16 cellular contexts compared by ENCODE assay signal in the genomic region with DNA sequence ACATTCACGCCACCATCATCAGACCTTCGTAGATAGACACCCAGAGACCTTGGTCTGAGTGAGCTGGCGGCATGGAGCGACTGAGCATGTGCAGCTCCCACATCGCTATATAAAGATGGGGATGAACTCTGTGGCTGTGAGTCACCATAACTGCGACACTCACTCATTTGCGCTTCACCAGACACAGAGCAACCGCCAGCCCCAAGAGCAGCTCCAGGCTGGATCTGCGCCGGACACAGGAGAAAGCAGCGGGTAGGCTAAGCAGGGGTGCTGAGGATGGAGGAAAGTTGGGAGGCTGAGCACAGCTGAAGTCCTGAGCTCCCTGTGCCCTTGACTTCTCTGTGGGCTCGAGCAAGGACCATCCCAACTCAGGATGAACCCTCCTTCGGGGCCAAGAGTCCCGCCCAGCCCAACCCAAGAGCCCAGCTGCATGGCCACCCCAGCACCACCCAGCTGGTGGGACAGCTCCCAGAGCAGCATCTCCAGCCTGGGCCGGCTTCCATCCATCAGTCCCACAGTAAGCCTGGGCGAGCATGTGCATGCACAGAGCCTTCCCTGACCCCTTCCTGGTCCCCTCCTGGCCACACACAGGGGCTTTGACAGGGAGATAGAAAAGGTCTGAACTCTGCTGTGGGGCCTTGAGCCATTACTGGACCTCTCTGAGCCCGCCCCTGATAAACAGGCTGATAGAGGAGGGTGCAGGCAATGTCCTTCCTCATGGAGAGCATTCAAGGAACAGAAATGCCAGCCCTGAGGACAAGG. TPM values are rescaled to one million over a fixed set of nuclear protein-coding genes. Genes with fewer than 3 reads are reported as not detected.
A peak's percentile ranks its signal among the peaks of the same experiment; 100 is the strongest.
DNase-seq lines count a peak whose midpoint lies in the region; ATAC-seq, FAIRE-seq and TF ChIP-seq lines count a peak whose summit lies in the region.
"Had no signal": no experiment of that assay in that cellular context is flagged by ENCODE, and none has a peak within 500 bp of the region (broad histone marks: within the 10 kb centered on the region; RNA-seq: fewer than 3 reads in every experiment).

A gene with protein sequence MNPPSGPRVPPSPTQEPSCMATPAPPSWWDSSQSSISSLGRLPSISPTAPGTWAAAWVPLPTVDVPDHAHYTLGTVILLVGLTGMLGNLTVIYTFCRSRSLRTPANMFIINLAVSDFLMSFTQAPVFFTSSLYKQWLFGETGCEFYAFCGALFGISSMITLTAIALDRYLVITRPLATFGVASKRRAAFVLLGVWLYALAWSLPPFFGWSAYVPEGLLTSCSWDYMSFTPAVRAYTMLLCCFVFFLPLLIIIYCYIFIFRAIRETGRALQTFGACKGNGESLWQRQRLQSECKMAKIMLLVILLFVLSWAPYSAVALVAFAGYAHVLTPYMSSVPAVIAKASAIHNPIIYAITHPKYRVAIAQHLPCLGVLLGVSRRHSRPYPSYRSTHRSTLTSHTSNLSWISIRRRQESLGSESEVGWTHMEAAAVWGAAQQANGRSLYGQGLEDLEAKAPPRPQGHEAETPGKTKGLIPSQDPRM (plus strand): TSS at position 137 of the 762 bp plus-strand sequence. CDS start 237 bp downstream, at position 374.

- no peak within 1 kb of the TSS for H3K4me2 ChIP-seq in K562 (ENCODE audit: insufficient read depth, low read length)

- no peak for TF ChIP-seq POLR2A in K562 (conservative IDR thresholded peaks at IDR 0.05)

- H3K36me3 ChIP-seq in K562 (ENCODE audit: control insufficient read depth, insufficient read depth, low read length) = no peaks in the 10 kb centered on the region
- H3K36me3 ChIP-seq: ascending aorta, WERI-Rb-1 had no signal

- TF ChIP-seq RAD21 in K562 (CRISPR knock-in tag; conservative IDR thresholded peaks at IDR 0.05 in 1 of 2, IDR thresholded peaks at IDR 0.05 in 1 of 2) = no peak

- TF ChIP-seq EP300 in K562 (IDR thresholded peaks at IDR 0.05; ENCODE audit: low read length) = no peak

- H2AFZ ChIP-seq in K562 (ENCODE audit: low read depth, low read length) = 0 out of 2 replicates have a peak within 1 kb of the TSS, but pooled peaks have one; percentile 32

- 4% methylated on average over 13 of the region's 17 CpGs for WGBS in K562 (ENCODE audit: insufficient coverage, low coverage, missing lambda C conversion rate)

- DNase-seq in EL = peak; percentile 27
- peak; percentile 81 for DNase-seq in M059J (ENCODE audit: low read depth)
- peak in 2 of 4 experiments; percentile 20 to 31 for DNase-seq in K562 (ENCODE audit: extremely low read depth in 1 of 4, low spot score in 3 of 4)
- DNase-seq in non-pigmented ciliary epithelial cell (ENCODE audit: low read depth) = peak; percentile 18
- no peak for DNase-seq in C1 segment of cervical spinal cord (lab: John Stamatoyannopoulos, UW)
- DNase-seq in NCI-H187 (lab: John Stamatoyannopoulos, UW) = no peak
- DNase-seq: CD4-positive, alpha-beta memory T cell; kidney glomerular epithelial cell; NCI-H510A treated with DMSO at 0.1 percent for 48 hours; nephron progenitor cell; SHP77 treated with DMSO at 0.1 percent for 48 hours; small intestine; testis; WERI-Rb-1 had no signal

- CTCF ChIA-PET in K562 (lab: Yijun Ruan, JAX; ENCODE audit: low intra/inter-chr PET ratio) = no interaction called here

- no peak for FAIRE-seq in K562 (lab: Jason Lieb, UNC)
- FAIRE-seq: small intestine had no signal

- peaks cover 0 to 4% of the 10 kb centered on the region in 2 experiments; a peak in 2 of 5 replicates for H3K4me1 ChIP-seq in K562 (replicated peaks in 1 of 2; ENCODE audit: control insufficient read depth in 2 of 2, insufficient read depth in 2 of 2, low read length in 2 of 2)

- H3K4me3 ChIP-seq in K562 = no peak within 1 kb of the TSS
- H3K4me3 ChIP-seq: ascending aorta, testis had no signal

- peaks cover 10 to 89% of the 10 kb centered on the region in 2 experiments; a peak in 3 of 5 replicates for H3K27me3 ChIP-seq in K562 (ENCODE audit: control insufficient read depth in 2 of 2, insufficient read depth in 2 of 2, low read length in 2 of 2)
- H3K27me3 ChIP-seq: ascending aorta, testis had no signal

- TF ChIP-seq CTCF in K562 (IDR thresholded peaks at IDR 0.05 in 2 of 3, conservative IDR thresholded peaks at IDR 0.05 in 1 of 3; ENCODE audit: insufficient read depth in 2 of 3, low read depth in 1 of 3, low read length in 3 of 3) = no peak

- intact Hi-C loops in K562 (cut with micrococcal nuclease) = no loop called here

- ATAC-seq in K562 = peak; percentile 67
- no peak for ATAC-seq in GM18867 (IDR thresholded peaks at IDR 0.05; ENCODE audit: unreplicated experiment)

- in situ Hi-C loops in K562 (cut with MboI) = no loop called here

- H3K27ac ChIP-seq in K562 (ENCODE audit: extremely low read depth, low read depth, low read length) = no peak within 1 kb of the TSS
- H3K27ac ChIP-seq: ascending aorta, testis, WERI-Rb-1 had no signal

- POLR2A ChIA-PET in K562 (lab: Yijun Ruan, JAX) = interaction anchor here (0.6 to 0.8 kb wide), 3 partner anchors 9 to 25 kb away, joined by 3 to 4 read pairs (median 3); no protein-coding TSS in a partner anchor

- H3K9me1 ChIP-seq in K562 (ENCODE audit: control insufficient read depth, insufficient read depth, low read length) = no peaks in the 10 kb centered on the region

- H3K79me2 ChIP-seq in K562 (ENCODE audit: control insufficient read depth, insufficient read depth, low read length) = no peaks in the 10 kb centered on the region

- no peaks in the 10 kb centered on the region for H3K9me3 ChIP-seq in K562 (replicated peaks; ENCODE audit: control insufficient read depth, insufficient read depth, low read depth, low read length)
- H3K9me3 ChIP-seq: ascending aorta, testis had no signal

- no peaks in the 10 kb centered on the region for H4K20me1 ChIP-seq in K562 (replicated peaks; ENCODE audit: control insufficient read depth, insufficient read depth, low read length)

- no TSS peak for BruUV-seq in K562 (replicated peaks; lab: Mats Ljungman, UMichigan)

- no peak within 1 kb of the TSS; a peak in 1 of 4 replicates for H3K9ac ChIP-seq in K562 (ENCODE audit: insufficient read depth in 1 of 2, low read depth in 2 of 2, low read length in 2 of 2)

TF ChIP-seq in K562, 482 proteins besides CTCF, POLR2A, EP300 and RAD21 (continues in another document):
- TF ChIP-seq SMARCC2 (IDR thresholded peaks at IDR 0.05; ENCODE audit: low read depth) (no peak), ZKSCAN8 (CRISPR knock-in tag; IDR thresholded peaks at IDR 0.05) (no peak), SRF (CRISPR knock-in tag; IDR thresholded peaks at IDR 0.05) (no peak), MEF2D (tag; conservative IDR thresholded peaks at IDR 0.05; ENCODE audit: low read depth) (no peak), HNRNPK (IDR thresholded peaks at IDR 0.05; ENCODE audit: low read depth, low read length, poor library complexity, severe bottlenecking) (no peak), NRF1 (conservative IDR thresholded peaks at IDR 0.05 in 1 of 2, IDR thresholded peaks at IDR 0.05 in 1 of 2) (peak; percentile 79 to 84), MAFF (IDR thresholded peaks at IDR 0.05; ENCODE audit: low read length) (no peak), DMBX1 (CRISPR knock-in tag; IDR thresholded peaks at IDR 0.05; ENCODE audit: borderline replicate concordance) (no peak)
- TF ChIP-seq, protein P1, sequence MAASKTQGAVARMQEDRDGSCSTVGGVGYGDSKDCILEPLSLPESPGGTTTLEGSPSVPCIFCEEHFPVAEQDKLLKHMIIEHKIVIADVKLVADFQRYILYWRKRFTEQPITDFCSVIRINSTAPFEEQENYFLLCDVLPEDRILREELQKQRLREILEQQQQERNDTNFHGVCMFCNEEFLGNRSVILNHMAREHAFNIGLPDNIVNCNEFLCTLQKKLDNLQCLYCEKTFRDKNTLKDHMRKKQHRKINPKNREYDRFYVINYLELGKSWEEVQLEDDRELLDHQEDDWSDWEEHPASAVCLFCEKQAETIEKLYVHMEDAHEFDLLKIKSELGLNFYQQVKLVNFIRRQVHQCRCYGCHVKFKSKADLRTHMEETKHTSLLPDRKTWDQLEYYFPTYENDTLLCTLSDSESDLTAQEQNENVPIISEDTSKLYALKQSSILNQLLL (CRISPR knock-in tag; IDR thresholded peaks at IDR 0.05; ENCODE audit: borderline replicate concordance) = no peak
- TF ChIP-seq, protein P2, sequence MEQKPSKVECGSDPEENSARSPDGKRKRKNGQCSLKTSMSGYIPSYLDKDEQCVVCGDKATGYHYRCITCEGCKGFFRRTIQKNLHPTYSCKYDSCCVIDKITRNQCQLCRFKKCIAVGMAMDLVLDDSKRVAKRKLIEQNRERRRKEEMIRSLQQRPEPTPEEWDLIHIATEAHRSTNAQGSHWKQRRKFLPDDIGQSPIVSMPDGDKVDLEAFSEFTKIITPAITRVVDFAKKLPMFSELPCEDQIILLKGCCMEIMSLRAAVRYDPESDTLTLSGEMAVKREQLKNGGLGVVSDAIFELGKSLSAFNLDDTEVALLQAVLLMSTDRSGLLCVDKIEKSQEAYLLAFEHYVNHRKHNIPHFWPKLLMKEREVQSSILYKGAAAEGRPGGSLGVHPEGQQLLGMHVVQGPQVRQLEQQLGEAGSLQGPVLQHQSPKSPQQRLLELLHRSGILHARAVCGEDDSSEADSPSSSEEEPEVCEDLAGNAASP (IDR thresholded peaks at IDR 0.05) = no peak

RNA-seq across cellular contexts. Expression of the gene that starts here (rescaled TPM):
- 0.52 TPM in 1 of 2 replicates, not detected in the other for total RNA-seq in M059J (2014; rRNA removed; shearing (Covaris generic))
- total RNA-seq in K562 (2011; cell fraction: chromatin; rRNA removed; ENCODE audit: low replicate concordance) = not detected in 2 replicates
- total RNA-seq in K562 (2011; cell fraction: nucleolus; rRNA removed) = not detected in 2 replicates
- total RNA-seq in K562 (2011; cell fraction: nucleoplasm; rRNA removed) = not detected in 2 replicates
- total RNA-seq in K562 (2014; rRNA removed) (not detected in 2 replicates), K562 (2014; rRNA removed; fragmentation: Illumina TruSeq; extraction: Trizol) (not detected in 2 replicates), K562 (2015; rRNA removed; fragmentation: Illumina TruSeq; extraction: Trizol) (not detected in 2 replicates), K562 (2021) (not detected in 2 replicates)
- polyA plus RNA-seq in K562 (2011; rRNA removed) (not detected in 2 replicates), K562 (2014; fragmentation: Illumina TruSeq; extraction: Trizol) (not detected in 2 replicates), K562 (2014; fragmentation: Nextera tagmentation; extraction: Ambion mirVana) (not detected), K562 (2014; rRNA removed) (not detected in 2 replicates)
- polyA plus RNA-seq in K562 (2011; cell fraction: cytosol; rRNA removed) = not detected in 2 replicates
- polyA plus RNA-seq in K562 (2011; cell fraction: nucleus; rRNA removed) = not detected in 2 replicates
- polyA plus RNA-seq in K562 (2012) = not detected in 2 replicates
- not detected in 2 replicates for polyA minus RNA-seq in K562 (2011; rRNA and poly(A)+ RNA removed)
- polyA minus RNA-seq in K562 (2011; cell fraction: cytosol; rRNA and poly(A)+ RNA removed) = not detected in 2 replicates
- not detected in 2 replicates for polyA minus RNA-seq in K562 (2011; cell fraction: nucleus; rRNA and poly(A)+ RNA removed)
- total RNA-seq: ascending aorta; CD4-positive, alpha-beta memory T cell had no signal
- polyA plus RNA-seq: CD4-positive, alpha-beta memory T cell had no signal

Comparison
In these comparisons a context has a peak if more than half of its experiments do, and no peak if none do; other contexts are left out.
1. Peak in DNase-seq in M059J; RNA of the gene not detected or under 1 TPM.
2. Peak in ATAC-seq in K562; RNA of the gene not detected or under 1 TPM.
3. DNase-seq: peak in EL (single experiment) and non-pigmented ciliary epithelial cell (single experiment); none in C1 segment of cervical spinal cord (0 of 14) and NCI-H187 (0 of 2).